ENCODE assay signal across 18 cellular contexts in genomic region chr3:170321326-170322034, GRCh38. TPM values are rescaled to one million over a fixed set of nuclear protein-coding genes. Genes with fewer than 3 reads are reported as not detected.
DNase-seq lines count a peak whose midpoint lies in the region; ATAC-seq, FAIRE-seq and TF ChIP-seq lines count a peak whose summit lies in the region.
"Had no signal": no experiment of that assay in that cellular context is flagged by ENCODE, and none has a peak within 500 bp of the region (broad histone marks: within the 10 kb centered on the region; RNA-seq: fewer than 3 reads in every experiment).

No MANE protein-coding gene starts in this region.

- DNase-seq in HT1080 (ENCODE audit: low read depth) = peak; percentile 23
- peak; percentile 19 for DNase-seq in SKM-1 (lab: John Stamatoyannopoulos, UW; ENCODE audit: unreplicated experiment)
- DNase-seq in kidney tubule cell (ENCODE audit: low spot score) = peak; percentile 63
- no peak for DNase-seq in D341Med (ENCODE audit: low spot score)
- no peak for DNase-seq in Karpas-422
- no peak for DNase-seq in GM12891 (ENCODE audit: insufficient read length, low spot score)
- DNase-seq: activated CD8-positive, alpha-beta T cell treated with anti-CD3 and anti-CD28 coated beads, Interleukin-2, amount 10 ng/mL, durations not matched to agents 7 days and 5 days; CD8-positive, alpha-beta T cell; HCEC 1CT; heart right ventricle; small intestine had no signal

- no peaks in the 10 kb centered on the region for H3K27me3 Mint-ChIP-seq in stimulated activated memory B cell treated with anti-CD40 and anti-IgM and Interleukin-4, amounts not matched to agents 10 μg/mL and 1 μg/mL and 100 μg/mL, for 72 hours

- H3K4me3 Mint-ChIP-seq in stimulated activated memory B cell treated with anti-CD40 and anti-IgM and Interleukin-4, amounts not matched to agents 10 μg/mL and 1 μg/mL and 100 μg/mL, for 72 hours = no peak overlapping the region
- H3K4me3 Mint-ChIP-seq: activated CD8-positive, alpha-beta T cell treated with anti-CD3 and anti-CD28 coated beads, Interleukin-2, amount 10 ng/mL, durations not matched to agents 7 days and 5 days; CD8-positive, alpha-beta T cell; neural crest cell had no signal

- H3K27ac ChIP-seq in BLaER1 = 0 out of 2 replicates have a peak overlapping the region, but pooled peaks have one; percentile 6
- H3K27ac ChIP-seq in Karpas-422 (ENCODE audit: low read length) = no peak overlapping the region
- H3K27ac ChIP-seq: ascending aorta, epithelial cell of prostate, suprapubic skin had no signal

- H3K36me3 Mint-ChIP-seq in stimulated activated memory B cell treated with anti-CD40 and anti-IgM and Interleukin-4, amounts not matched to agents 10 μg/mL and 1 μg/mL and 100 μg/mL, for 72 hours = no peaks in the 10 kb centered on the region
- H3K36me3 Mint-ChIP-seq: CD8-positive, alpha-beta T cell had no signal

- TF ChIP-seq POLR2A in GM12891 (IDR thresholded peaks at IDR 0.05; ENCODE audit: low read depth, low read length) = no peak

- H3K9ac ChIP-seq in BLaER1 = no peak overlapping the region
- no peak overlapping the region for H3K9ac ChIP-seq in Karpas-422 (ENCODE audit: low read length)

- H3K4me2 ChIP-seq in BLaER1 = peak overlapping the region; percentile 49
- H3K4me2 ChIP-seq in Karpas-422 (ENCODE audit: low read depth, low read length, poor library complexity, severe bottlenecking) = no peak overlapping the region

- H3K9me2 ChIP-seq in Karpas-422 (replicated peaks; ENCODE audit: insufficient read depth, low read length) = no peaks in the 10 kb centered on the region

- no peak overlapping the region for H3K4me3 ChIP-seq in BLaER1
- no peak overlapping the region for H3K4me3 ChIP-seq in Karpas-422 (ENCODE audit: low read length)
- H3K4me3 ChIP-seq: ascending aorta, heart right ventricle, suprapubic skin had no signal

- H3K9me3 ChIP-seq in BLaER1 (peaks cover 12% of the 10 kb centered on the region), Karpas-422 (ENCODE audit: low read length) (no peaks in the 10 kb centered on the region)
- H3K9me3 ChIP-seq: ascending aorta, suprapubic skin had no signal

- H2AFZ ChIP-seq in Karpas-422 (ENCODE audit: low read length) = no peak overlapping the region

- H3K36me3 ChIP-seq in BLaER1 (no peaks in the 10 kb centered on the region), Karpas-422 (ENCODE audit: insufficient read depth, low read length) (no peaks in the 10 kb centered on the region)
- H3K36me3 ChIP-seq: ascending aorta, heart right ventricle, suprapubic skin had no signal

- H4K20me1 ChIP-seq in BLaER1 (no peaks in the 10 kb centered on the region), Karpas-422 (ENCODE audit: insufficient read depth, low read depth, low read length) (no peaks in the 10 kb centered on the region)

- peaks cover 9% of the 10 kb centered on the region for H3K4me1 Mint-ChIP-seq in stimulated activated memory B cell treated with anti-CD40 and anti-IgM and Interleukin-4, amounts not matched to agents 10 μg/mL and 1 μg/mL and 100 μg/mL, for 72 hours

- no peaks in the 10 kb centered on the region for H3K79me2 ChIP-seq in Karpas-422 (ENCODE audit: low read length)

- no peaks in the 10 kb centered on the region for H3K9me3 Mint-ChIP-seq in stimulated activated memory B cell treated with anti-CD40 and anti-IgM and Interleukin-4, amounts not matched to agents 10 μg/mL and 1 μg/mL and 100 μg/mL, for 72 hours
- H3K9me3 Mint-ChIP-seq: CD8-positive, alpha-beta T cell had no signal

- ATAC-seq in stimulated activated memory B cell treated with anti-CD40 and anti-IgM and Interleukin-4, amounts not matched to agents 10 μg/mL and 1 μg/mL and 100 μg/mL, for 72 hours = no peak
- ATAC-seq: activated CD8-positive, alpha-beta T cell treated with anti-CD3 and anti-CD28 coated beads, Interleukin-2, amount 10 ng/mL, durations not matched to agents 7 days and 5 days; CD8-positive, alpha-beta T cell; heart right ventricle had no signal

- H3K4me1 ChIP-seq in BLaER1 (peaks cover 17% of the 10 kb centered on the region), Karpas-422 (ENCODE audit: low read length) (peaks cover 4% of the 10 kb centered on the region; the same call in 1 of the 2 replicates)
- H3K4me1 ChIP-seq: ascending aorta, suprapubic skin had no signal

- no peak for FAIRE-seq in GM12891 (lab: Jason Lieb, UNC)
- FAIRE-seq: small intestine, TTC549 had no signal

- no peaks in the 10 kb centered on the region for H3K27me3 ChIP-seq in BLaER1
- no peaks in the 10 kb centered on the region for H3K27me3 ChIP-seq in Karpas-422 (ENCODE audit: low read length)
- H3K27me3 ChIP-seq: ascending aorta, heart right ventricle, suprapubic skin had no signal

- H3K27ac Mint-ChIP-seq in stimulated activated memory B cell treated with anti-CD40 and anti-IgM and Interleukin-4, amounts not matched to agents 10 μg/mL and 1 μg/mL and 100 μg/mL, for 72 hours = no peak overlapping the region
- H3K27ac Mint-ChIP-seq: activated CD8-positive, alpha-beta T cell treated with anti-CD3 and anti-CD28 coated beads, Interleukin-2, amount 10 ng/mL, durations not matched to agents 7 days and 5 days; CD8-positive, alpha-beta T cell had no signal

TF ChIP-seq in GM12891, 5 proteins besides CTCF, POLR2A, EP300 and RAD21:
- TF ChIP-seq PAX5 (IDR thresholded peaks at IDR 0.05; ENCODE audit: insufficient read depth, low read length, severe bottlenecking) = no peak
- no peak for TF ChIP-seq POU2F2 (IDR thresholded peaks at IDR 0.05; ENCODE audit: low read depth, low read length)
- TF ChIP-seq SPI1 (IDR thresholded peaks at IDR 0.05; ENCODE audit: low read depth, low read length) = no peak

RNA-seq across cellular contexts. Expression of gene SKIL, which starts 36.0 kb away (rescaled TPM):
- total RNA-seq in HT1080 (2014; rRNA removed; shearing (Covaris generic)) = 26.0 and 34.8 TPM in 2 replicates
- polyA plus RNA-seq in HT1080 (2015; cell fraction: cytosol; rRNA removed) = 18.9 and 28.9 TPM in 2 replicates
- polyA plus RNA-seq in HT1080 (2015; cell fraction: nucleus; rRNA removed) = 65.0 and 66.3 TPM in 2 replicates
- 43.7 and 49.5 TPM in 2 replicates for total RNA-seq in Karpas-422 (2014; rRNA removed; shearing (Covaris generic); ENCODE audit: low replicate concordance)
- polyA plus RNA-seq in GM12891 (2012; ENCODE audit: low read depth, missing spikeins) = 4.0 TPM

Comparison
In these comparisons a context has a peak if more than half of its experiments do, and no peak if none do; other contexts are left out.
1. DNase-seq: peak in HT1080 (single experiment), SKM-1 (single experiment) and kidney tubule cell (single experiment); none in D341Med (single experiment), Karpas-422 (single experiment) and GM12891 (single experiment).